In the genomic region with DNA sequence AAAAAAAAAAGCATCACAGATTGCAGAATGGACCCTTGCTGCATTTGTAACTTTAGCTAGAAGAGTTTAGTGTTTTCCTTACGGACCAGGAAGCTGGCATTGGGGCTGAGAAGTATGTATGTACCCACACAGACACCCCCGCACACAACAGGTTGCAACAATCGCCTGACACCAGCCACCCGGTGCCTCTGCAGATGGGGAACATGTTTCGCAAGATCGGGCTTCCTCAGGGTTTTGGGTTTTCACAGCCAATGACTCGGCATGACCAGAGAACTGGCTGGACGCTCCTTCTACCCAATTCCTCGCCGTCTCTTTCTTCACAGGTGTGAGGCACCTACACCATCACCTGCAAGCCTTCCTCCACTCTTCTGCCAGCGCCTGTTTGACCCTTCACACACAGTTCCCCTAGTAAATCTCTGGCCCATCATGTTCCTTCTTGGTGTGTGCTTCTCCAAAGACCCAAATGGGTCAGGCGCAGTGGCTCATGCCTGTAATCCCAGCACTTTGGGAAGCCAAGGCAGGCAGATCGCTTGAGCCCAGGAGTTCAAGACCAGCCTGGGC, we compare ENCODE assay signal across 2 cellular contexts.
TF ChIP-seq lines count a peak whose summit lies in the region.

No MANE protein-coding gene starts in this region.

TF ChIP-seq in IMR-90, 13 proteins besides CTCF, POLR2A, EP300 and RAD21:
- peak; percentile 23; the same call in 1 of the 2 replicates for TF ChIP-seq CEBPB (IDR thresholded peaks at IDR 0.05; ENCODE audit: low read depth, low read length)
- no peak for TF ChIP-seq CHD1 (IDR thresholded peaks at IDR 0.05; ENCODE audit: low read depth, low read length)

TF ChIP-seq in WTC11, 78 proteins besides CTCF, POLR2A, EP300 and RAD21:
- TF ChIP-seq, protein P1, sequence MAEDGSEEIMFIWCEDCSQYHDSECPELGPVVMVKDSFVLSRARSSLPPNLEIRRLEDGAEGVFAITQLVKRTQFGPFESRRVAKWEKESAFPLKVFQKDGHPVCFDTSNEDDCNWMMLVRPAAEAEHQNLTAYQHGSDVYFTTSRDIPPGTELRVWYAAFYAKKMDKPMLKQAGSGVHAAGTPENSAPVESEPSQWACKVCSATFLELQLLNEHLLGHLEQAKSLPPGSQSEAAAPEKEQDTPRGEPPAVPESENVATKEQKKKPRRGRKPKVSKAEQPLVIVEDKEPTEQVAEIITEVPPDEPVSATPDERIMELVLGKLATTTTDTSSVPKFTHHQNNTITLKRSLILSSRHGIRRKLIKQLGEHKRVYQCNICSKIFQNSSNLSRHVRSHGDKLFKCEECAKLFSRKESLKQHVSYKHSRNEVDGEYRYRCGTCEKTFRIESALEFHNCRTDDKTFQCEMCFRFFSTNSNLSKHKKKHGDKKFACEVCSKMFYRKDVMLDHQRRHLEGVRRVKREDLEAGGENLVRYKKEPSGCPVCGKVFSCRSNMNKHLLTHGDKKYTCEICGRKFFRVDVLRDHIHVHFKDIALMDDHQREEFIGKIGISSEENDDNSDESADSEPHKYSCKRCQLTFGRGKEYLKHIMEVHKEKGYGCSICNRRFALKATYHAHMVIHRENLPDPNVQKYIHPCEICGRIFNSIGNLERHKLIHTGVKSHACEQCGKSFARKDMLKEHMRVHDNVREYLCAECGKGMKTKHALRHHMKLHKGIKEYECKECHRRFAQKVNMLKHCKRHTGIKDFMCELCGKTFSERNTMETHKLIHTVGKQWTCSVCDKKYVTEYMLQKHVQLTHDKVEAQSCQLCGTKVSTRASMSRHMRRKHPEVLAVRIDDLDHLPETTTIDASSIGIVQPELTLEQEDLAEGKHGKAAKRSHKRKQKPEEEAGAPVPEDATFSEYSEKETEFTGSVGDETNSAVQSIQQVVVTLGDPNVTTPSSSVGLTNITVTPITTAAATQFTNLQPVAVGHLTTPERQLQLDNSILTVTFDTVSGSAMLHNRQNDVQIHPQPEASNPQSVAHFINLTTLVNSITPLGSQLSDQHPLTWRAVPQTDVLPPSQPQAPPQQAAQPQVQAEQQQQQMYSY (CRISPR knock-in tag; IDR thresholded peaks at IDR 0.05): no peak
- TF ChIP-seq, protein P2, sequence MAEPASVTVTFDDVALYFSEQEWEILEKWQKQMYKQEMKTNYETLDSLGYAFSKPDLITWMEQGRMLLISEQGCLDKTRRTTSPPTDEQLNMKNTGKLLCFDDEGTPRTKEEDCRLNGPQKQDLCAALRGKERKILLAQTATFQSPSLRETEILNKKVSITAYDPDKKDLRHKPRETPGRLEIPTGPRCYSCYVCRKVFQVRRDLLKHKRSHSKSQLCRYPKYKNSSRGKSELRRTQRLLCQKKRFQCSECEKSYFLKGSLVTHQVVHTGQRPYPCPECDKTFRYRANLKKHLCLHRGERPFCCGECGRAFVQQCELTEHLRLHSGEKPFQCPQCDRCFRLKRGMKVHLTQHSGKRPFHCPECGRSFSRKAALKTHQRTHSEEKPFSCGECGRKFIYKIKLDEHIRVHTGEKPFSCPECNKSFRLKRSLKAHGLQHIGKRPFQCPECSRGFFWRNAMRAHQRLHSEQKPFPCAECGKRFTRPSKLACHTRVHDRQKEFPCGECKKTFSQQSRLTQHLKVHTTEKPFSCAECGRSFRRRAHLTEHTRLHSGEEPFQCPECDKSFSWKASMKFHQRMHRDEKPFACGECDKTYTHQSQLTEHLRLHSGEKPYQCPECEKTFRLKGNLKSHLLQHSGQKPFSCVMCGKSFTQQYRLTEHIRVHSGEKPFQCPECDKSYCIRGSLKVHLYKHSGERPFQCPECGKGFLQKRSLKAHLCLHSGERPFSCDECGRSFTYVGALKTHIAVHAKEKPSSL (CRISPR knock-in tag; conservative IDR thresholded peaks at IDR 0.05): no peak
- TF ChIP-seq MXD4 (CRISPR knock-in tag; IDR thresholded peaks at IDR 0.05; ENCODE audit: borderline replicate concordance) (no peak), ZNF416 (CRISPR knock-in tag; IDR thresholded peaks at IDR 0.05) (no peak), NFYB (CRISPR knock-in tag; conservative IDR thresholded peaks at IDR 0.05; ENCODE audit: low read depth) (no peak), GTF2I (CRISPR knock-in tag; conservative IDR thresholded peaks at IDR 0.05) (no peak), ZNF232 (CRISPR knock-in tag; IDR thresholded peaks at IDR 0.05) (no peak), NR3C1 (CRISPR knock-in tag; conservative IDR thresholded peaks at IDR 0.05; ENCODE audit: low read depth) (no peak), ZNF317 (CRISPR knock-in tag; IDR thresholded peaks at IDR 0.05; ENCODE audit: borderline replicate concordance, low read depth) (no peak), GRHL2 (CRISPR knock-in tag; IDR thresholded peaks at IDR 0.05; ENCODE audit: insufficient replicate concordance, severe bottlenecking) (no peak), ZNF671 (CRISPR knock-in tag; IDR thresholded peaks at IDR 0.05) (no peak), EMX1 (CRISPR knock-in tag; IDR thresholded peaks at IDR 0.05) (no peak)
- TF ChIP-seq, protein P3, sequence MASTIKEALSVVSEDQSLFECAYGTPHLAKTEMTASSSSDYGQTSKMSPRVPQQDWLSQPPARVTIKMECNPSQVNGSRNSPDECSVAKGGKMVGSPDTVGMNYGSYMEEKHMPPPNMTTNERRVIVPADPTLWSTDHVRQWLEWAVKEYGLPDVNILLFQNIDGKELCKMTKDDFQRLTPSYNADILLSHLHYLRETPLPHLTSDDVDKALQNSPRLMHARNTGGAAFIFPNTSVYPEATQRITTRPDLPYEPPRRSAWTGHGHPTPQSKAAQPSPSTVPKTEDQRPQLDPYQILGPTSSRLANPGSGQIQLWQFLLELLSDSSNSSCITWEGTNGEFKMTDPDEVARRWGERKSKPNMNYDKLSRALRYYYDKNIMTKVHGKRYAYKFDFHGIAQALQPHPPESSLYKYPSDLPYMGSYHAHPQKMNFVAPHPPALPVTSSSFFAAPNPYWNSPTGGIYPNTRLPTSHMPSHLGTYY (CRISPR knock-in tag; IDR thresholded peaks at IDR 0.05): no peak
- TF ChIP-seq, protein P4, sequence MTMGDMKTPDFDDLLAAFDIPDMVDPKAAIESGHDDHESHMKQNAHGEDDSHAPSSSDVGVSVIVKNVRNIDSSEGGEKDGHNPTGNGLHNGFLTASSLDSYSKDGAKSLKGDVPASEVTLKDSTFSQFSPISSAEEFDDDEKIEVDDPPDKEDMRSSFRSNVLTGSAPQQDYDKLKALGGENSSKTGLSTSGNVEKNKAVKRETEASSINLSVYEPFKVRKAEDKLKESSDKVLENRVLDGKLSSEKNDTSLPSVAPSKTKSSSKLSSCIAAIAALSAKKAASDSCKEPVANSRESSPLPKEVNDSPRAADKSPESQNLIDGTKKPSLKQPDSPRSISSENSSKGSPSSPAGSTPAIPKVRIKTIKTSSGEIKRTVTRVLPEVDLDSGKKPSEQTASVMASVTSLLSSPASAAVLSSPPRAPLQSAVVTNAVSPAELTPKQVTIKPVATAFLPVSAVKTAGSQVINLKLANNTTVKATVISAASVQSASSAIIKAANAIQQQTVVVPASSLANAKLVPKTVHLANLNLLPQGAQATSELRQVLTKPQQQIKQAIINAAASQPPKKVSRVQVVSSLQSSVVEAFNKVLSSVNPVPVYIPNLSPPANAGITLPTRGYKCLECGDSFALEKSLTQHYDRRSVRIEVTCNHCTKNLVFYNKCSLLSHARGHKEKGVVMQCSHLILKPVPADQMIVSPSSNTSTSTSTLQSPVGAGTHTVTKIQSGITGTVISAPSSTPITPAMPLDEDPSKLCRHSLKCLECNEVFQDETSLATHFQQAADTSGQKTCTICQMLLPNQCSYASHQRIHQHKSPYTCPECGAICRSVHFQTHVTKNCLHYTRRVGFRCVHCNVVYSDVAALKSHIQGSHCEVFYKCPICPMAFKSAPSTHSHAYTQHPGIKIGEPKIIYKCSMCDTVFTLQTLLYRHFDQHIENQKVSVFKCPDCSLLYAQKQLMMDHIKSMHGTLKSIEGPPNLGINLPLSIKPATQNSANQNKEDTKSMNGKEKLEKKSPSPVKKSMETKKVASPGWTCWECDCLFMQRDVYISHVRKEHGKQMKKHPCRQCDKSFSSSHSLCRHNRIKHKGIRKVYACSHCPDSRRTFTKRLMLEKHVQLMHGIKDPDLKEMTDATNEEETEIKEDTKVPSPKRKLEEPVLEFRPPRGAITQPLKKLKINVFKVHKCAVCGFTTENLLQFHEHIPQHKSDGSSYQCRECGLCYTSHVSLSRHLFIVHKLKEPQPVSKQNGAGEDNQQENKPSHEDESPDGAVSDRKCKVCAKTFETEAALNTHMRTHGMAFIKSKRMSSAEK (CRISPR knock-in tag; IDR thresholded peaks at IDR 0.05; ENCODE audit: borderline replicate concordance): no peak
- TF ChIP-seq, protein P5, sequence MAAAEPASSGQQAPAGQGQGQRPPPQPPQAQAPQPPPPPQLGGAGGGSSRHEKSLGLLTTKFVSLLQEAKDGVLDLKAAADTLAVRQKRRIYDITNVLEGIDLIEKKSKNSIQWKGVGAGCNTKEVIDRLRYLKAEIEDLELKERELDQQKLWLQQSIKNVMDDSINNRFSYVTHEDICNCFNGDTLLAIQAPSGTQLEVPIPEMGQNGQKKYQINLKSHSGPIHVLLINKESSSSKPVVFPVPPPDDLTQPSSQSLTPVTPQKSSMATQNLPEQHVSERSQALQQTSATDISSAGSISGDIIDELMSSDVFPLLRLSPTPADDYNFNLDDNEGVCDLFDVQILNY (CRISPR knock-in tag; IDR thresholded peaks at IDR 0.05): no peak
